21 cellular contexts compared by ENCODE assay signal in the genomic region with DNA sequence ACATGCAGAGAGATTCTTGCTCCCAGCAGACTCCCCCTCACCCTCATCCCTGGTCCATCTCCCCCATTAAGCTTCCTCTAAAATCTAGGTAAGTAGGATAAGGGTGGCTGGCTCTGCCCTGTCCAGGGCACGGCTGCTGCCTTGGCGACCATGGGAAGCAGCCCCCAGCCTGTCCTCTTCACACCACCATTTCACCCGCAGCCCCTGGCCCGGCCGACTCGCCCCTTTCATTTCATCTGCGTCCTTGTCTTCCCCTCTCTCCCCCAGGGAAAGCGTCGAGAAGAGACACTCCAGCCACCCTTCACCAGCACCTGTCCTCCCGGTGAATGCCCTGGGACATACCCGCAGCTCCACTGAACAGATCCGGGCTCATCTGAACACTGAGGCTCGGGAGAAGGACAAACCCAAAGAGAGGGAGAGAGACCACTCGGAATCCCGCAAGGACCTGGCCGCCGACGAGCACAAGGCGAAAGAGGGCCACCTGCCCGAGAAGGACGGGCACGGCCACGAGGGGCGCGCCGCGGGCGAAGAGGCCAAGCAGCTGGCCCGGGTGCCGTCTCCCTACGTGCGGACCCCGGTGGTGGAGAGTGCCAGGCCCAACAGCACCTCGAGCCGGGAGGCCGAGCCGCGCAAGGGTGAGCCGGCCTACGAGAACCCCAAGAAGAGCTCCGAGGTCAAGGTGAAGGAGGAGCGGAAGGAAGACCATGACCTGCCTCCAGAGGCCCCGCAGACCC.
DNase-seq lines count a peak whose midpoint lies in the region; ATAC-seq and TF ChIP-seq lines count a peak whose summit lies in the region.
"Had no signal": no experiment of that assay in that cellular context is flagged by ENCODE, and none has a peak within 500 bp of the region (broad histone marks: within the 10 kb centered on the region; RNA-seq: fewer than 3 reads in every experiment).

No MANE protein-coding gene starts in this region.

- 72 to 84% methylated on average over 42 to 43 of the region's 43 CpGs for WGBS in testis, 2 donors

- peaks cover 8% of the 10 kb centered on the region for H3K36me3 Mint-ChIP-seq in activated CD4-positive, alpha-beta T cell treated with anti-CD3 and anti-CD28 coated beads, Interleukin-2, amount 10 ng/mL, durations not matched to agents 7 days and 5 days (ENCODE audit: low read depth)
- no peaks in the 10 kb centered on the region for H3K36me3 Mint-ChIP-seq in activated CD4-positive, alpha-beta T cell treated with anti-CD3 and anti-CD28 coated beads, Interleukin-2, amount 10 ng/mL, durations not matched to agents 24 days and 14 days (ENCODE audit: low read depth)
- peaks cover 57% of the 10 kb centered on the region for H3K36me3 Mint-ChIP-seq in osteocyte (ENCODE audit: unreplicated experiment)

- H3K36me3 ChIP-seq in colonic mucosa (peaks cover 8% of the 10 kb centered on the region), testis (ENCODE audit: low read depth, missing control alignments) (no peaks in the 10 kb centered on the region)

- H3K9me3 Mint-ChIP-seq in activated CD4-positive, alpha-beta T cell treated with anti-CD3 and anti-CD28 coated beads, Interleukin-2, amount 10 ng/mL, durations not matched to agents 7 days and 5 days: peaks cover 2% of the 10 kb centered on the region
- peaks cover 3% of the 10 kb centered on the region for H3K9me3 Mint-ChIP-seq in activated CD4-positive, alpha-beta T cell treated with anti-CD3 and anti-CD28 coated beads, Interleukin-2, amount 10 ng/mL, durations not matched to agents 24 days and 14 days
- H3K9me3 Mint-ChIP-seq in osteocyte (ENCODE audit: unreplicated experiment): no peaks in the 10 kb centered on the region
- H3K9me3 Mint-ChIP-seq: CD8-positive, alpha-beta memory T cell had no signal

- H3K27me3 ChIP-seq in colonic mucosa: no peaks in the 10 kb centered on the region
- no peaks in the 10 kb centered on the region for H3K27me3 ChIP-seq in testis

- DNase-seq in activated CD4-positive, alpha-beta T cell treated with anti-CD3 and anti-CD28 coated beads, Interleukin-2, amount 10 ng/mL, durations not matched to agents 7 days and 5 days: no peak
- no peak for DNase-seq in activated CD4-positive, alpha-beta T cell treated with anti-CD3 and anti-CD28 coated beads, Interleukin-2, amount 10 ng/mL, durations not matched to agents 24 days and 14 days
- DNase-seq in colonic mucosa (peak; percentile 13), islet precursor cell (peak; percentile 35), osteocyte (ENCODE audit: extremely low spot score, unreplicated experiment) (peak; percentile 82), testis (no peak), superior temporal gyrus (ENCODE audit: extremely low spot score) (no peak)
- DNase-seq: AML-193; C1 segment of cervical spinal cord; Calu3; CD8-positive, alpha-beta memory T cell; DMS153; Kasumi-1; NCI-H1694 treated with DMSO at 0.1 percent for 48 hours; NCI-H2081 treated with DMSO at 0.1 percent for 48 hours; NCI-H2171 treated with DMSO at 0.1 percent for 48 hours; NCI-H446; NCI-H526; OCI-M1 had no signal

- intact Hi-C loops in activated CD4-positive, alpha-beta T cell treated with anti-CD3 and anti-CD28 coated beads, Interleukin-2, amount 10 ng/mL, durations not matched to agents 24 days and 14 days (cut with micrococcal nuclease): no loop called here
- intact Hi-C loops in colonic mucosa (cut with DNase I) (no loop called here), testis (cut with DNase I; ENCODE audit: low total_unique reads) (no loop called here)

- no peak overlapping the region for H3K4me3 ChIP-seq in colonic mucosa
- H3K4me3 ChIP-seq in testis: no peak overlapping the region

- TF ChIP-seq CTCF in colonic mucosa (IDR thresholded peaks at IDR 0.05): no peak
- no peak for TF ChIP-seq CTCF in osteocyte (IDR thresholded peaks at IDR 0.05)
- no peak for TF ChIP-seq CTCF in testis (IDR thresholded peaks at IDR 0.05)

- TF ChIP-seq POLR2A in testis (IDR thresholded peaks at IDR 0.05): no peak

- no peak for ATAC-seq in GM19463 (IDR thresholded peaks at IDR 0.05; ENCODE audit: unreplicated experiment)

- H3K27ac ChIP-seq in colonic mucosa (no peak overlapping the region), testis (no peak overlapping the region)
- H3K27ac ChIP-seq: 22Rv1 had no signal

- no peaks in the 10 kb centered on the region for H3K27me3 Mint-ChIP-seq in activated CD4-positive, alpha-beta T cell treated with anti-CD3 and anti-CD28 coated beads, Interleukin-2, amount 10 ng/mL, durations not matched to agents 7 days and 5 days
- H3K27me3 Mint-ChIP-seq in activated CD4-positive, alpha-beta T cell treated with anti-CD3 and anti-CD28 coated beads, Interleukin-2, amount 10 ng/mL, durations not matched to agents 24 days and 14 days: no peaks in the 10 kb centered on the region
- H3K27me3 Mint-ChIP-seq in osteocyte (ENCODE audit: unreplicated experiment): no peaks in the 10 kb centered on the region
- H3K27me3 Mint-ChIP-seq: CD8-positive, alpha-beta memory T cell had no signal

- no peak overlapping the region for H3K4me3 Mint-ChIP-seq in activated CD4-positive, alpha-beta T cell treated with anti-CD3 and anti-CD28 coated beads, Interleukin-2, amount 10 ng/mL, durations not matched to agents 7 days and 5 days
- H3K4me3 Mint-ChIP-seq in activated CD4-positive, alpha-beta T cell treated with anti-CD3 and anti-CD28 coated beads, Interleukin-2, amount 10 ng/mL, durations not matched to agents 24 days and 14 days: no peak overlapping the region
- H3K4me3 Mint-ChIP-seq in osteocyte (ENCODE audit: unreplicated experiment): no peak overlapping the region
- H3K4me3 Mint-ChIP-seq: CD8-positive, alpha-beta memory T cell had no signal

- H3K27ac Mint-ChIP-seq in activated CD4-positive, alpha-beta T cell treated with anti-CD3 and anti-CD28 coated beads, Interleukin-2, amount 10 ng/mL, durations not matched to agents 7 days and 5 days: peak overlapping the region; percentile 79
- no peak overlapping the region for H3K27ac Mint-ChIP-seq in activated CD4-positive, alpha-beta T cell treated with anti-CD3 and anti-CD28 coated beads, Interleukin-2, amount 10 ng/mL, durations not matched to agents 24 days and 14 days
- H3K27ac Mint-ChIP-seq in osteocyte (ENCODE audit: unreplicated experiment): no peak overlapping the region

- POLR2A ChIA-PET in activated CD4-positive, alpha-beta T cell treated with anti-CD3 and anti-CD28 coated beads, Interleukin-2, amount 10 ng/mL, durations not matched to agents 7 days and 5 days (lab: Charles Lee): no interaction called here

- CTCF ChIA-PET in activated CD4-positive, alpha-beta T cell treated with anti-CD3 and anti-CD28 coated beads, Interleukin-2, amount 10 ng/mL, durations not matched to agents 7 days and 5 days (lab: Charles Lee): interaction anchor here (1.6 kb wide), 1 partner anchor 11 kb away, joined by 6 read pairs; no protein-coding TSS in a partner anchor

- H3K9ac ChIP-seq in colonic mucosa (ENCODE audit: low read depth in 2 of 2, low read length in 2 of 2): no peak overlapping the region

- no peaks in the 10 kb centered on the region for H3K4me1 ChIP-seq in colonic mucosa
- H3K4me1 ChIP-seq in testis: no peaks in the 10 kb centered on the region

- no peaks in the 10 kb centered on the region for H3K9me3 ChIP-seq in colonic mucosa
- no peaks in the 10 kb centered on the region for H3K9me3 ChIP-seq in testis

- H3K4me1 Mint-ChIP-seq in activated CD4-positive, alpha-beta T cell treated with anti-CD3 and anti-CD28 coated beads, Interleukin-2, amount 10 ng/mL, durations not matched to agents 7 days and 5 days: peaks cover 14% of the 10 kb centered on the region
- no peaks in the 10 kb centered on the region for H3K4me1 Mint-ChIP-seq in activated CD4-positive, alpha-beta T cell treated with anti-CD3 and anti-CD28 coated beads, Interleukin-2, amount 10 ng/mL, durations not matched to agents 24 days and 14 days
- peaks cover 8% of the 10 kb centered on the region for H3K4me1 Mint-ChIP-seq in osteocyte (ENCODE audit: unreplicated experiment)

Comparison
In these comparisons a context has a peak if more than half of its experiments do, and no peak if none do; other contexts are left out.
1. DNase-seq: peak in colonic mucosa (single experiment), islet precursor cell (single experiment) and osteocyte (single experiment); none in activated CD4-positive, alpha-beta T cell treated with anti-CD3 and anti-CD28 coated beads, Interleukin-2, amount 10 ng/mL, durations not matched to agents 7 days and 5 days (single experiment), activated CD4-positive, alpha-beta T cell treated with anti-CD3 and anti-CD28 coated beads, Interleukin-2, amount 10 ng/mL, durations not matched to agents 24 days and 14 days (single experiment), testis (single experiment) and superior temporal gyrus (single experiment).